In genomic region chr9:133701981-133702797, GRCh38 we compare ENCODE assay signal across 8 cellular contexts. TPM values are rescaled to one million over a fixed set of nuclear protein-coding genes. Genes with fewer than 3 reads are reported as not detected.
A peak's percentile ranks its signal among the peaks of the same experiment; 100 is the strongest.
DNase-seq lines count a peak whose midpoint lies in the region; ATAC-seq and TF ChIP-seq lines count a peak whose summit lies in the region.

No MANE protein-coding gene starts in this region.

- peak overlapping the region; percentile 81 to 100 (median 98) for H3K4me2 ChIP-seq in BLaER1 treated with 17β-estradiol and CSF1 and Interleukin-3, amounts not matched to agents 10 nM and 100 nM

- in situ Hi-C loops in brain microvascular endothelial cell (cut with HindIII; ENCODE audit: low pct_ligation_motif_present, low sequenced_read_pairs) = no loop called here

- no peaks in the 10 kb centered on the region for H3K9me3 Mint-ChIP-seq in T-helper 2 cell treated with Interferon-gamma antibody and Interleukin-4, amounts not matched to agents 5 μg/mL and 100 μg/mL, for 36 hours
- H3K9me3 Mint-ChIP-seq in stimulated activated naive CD8-positive, alpha-beta T cell treated with anti-CD3 and anti-CD28 coated beads, Interleukin-15, amount 100 ng/mL, for 72 hours = peaks cover 0 to 9% of the 10 kb centered on the region in 2 donors

- peak overlapping the region; percentile 57 to 98 (median 91); a peak in 21 of 22 replicates for H3K27ac ChIP-seq in BLaER1 treated with 17β-estradiol and CSF1 and Interleukin-3, amounts not matched to agents 10 nM and 100 nM
- H3K27ac ChIP-seq in brain microvascular endothelial cell = peak overlapping the region; percentile 3

- H3K9ac ChIP-seq in BLaER1 treated with 17β-estradiol and CSF1 and Interleukin-3, amounts not matched to agents 10 nM and 100 nM = peak overlapping the region; percentile 70 to 90 (median 82); a peak in 21 of 22 replicates

- no peaks in the 10 kb centered on the region for H3K36me3 ChIP-seq in BLaER1 treated with 17β-estradiol and CSF1 and Interleukin-3, amounts not matched to agents 10 nM and 100 nM
- no peaks in the 10 kb centered on the region for H3K36me3 ChIP-seq in brain microvascular endothelial cell (replicated peaks)

- DNase-seq in T-helper 2 cell treated with Interferon-gamma antibody and Interleukin-4, amounts not matched to agents 5 μg/mL and 100 μg/mL, for 36 hours (ENCODE audit: low spot score) = peak; percentile 51
- DNase-seq in brain microvascular endothelial cell (no peak), myocyte (ENCODE audit: low read depth) (peak; percentile 67), SHP77 treated with DMSO at 0.1 percent for 48 hours (lab: John Stamatoyannopoulos, UW) (no peak), HPDE6-E6E7 (ENCODE audit: extremely low spot score) (no peak)
- DNase-seq in stimulated activated naive CD8-positive, alpha-beta T cell treated with anti-CD3 and anti-CD28 coated beads, Interleukin-15, amount 100 ng/mL, for 72 hours = peak; percentile 58 to 73

- peak overlapping the region; percentile 60 for H3K27ac Mint-ChIP-seq in T-helper 2 cell treated with Interferon-gamma antibody and Interleukin-4, amounts not matched to agents 5 μg/mL and 100 μg/mL, for 36 hours
- peak overlapping the region; percentile 97 for H3K27ac Mint-ChIP-seq in stimulated activated naive CD8-positive, alpha-beta T cell treated with anti-CD3 and anti-CD28 coated beads, Interleukin-15, amount 100 ng/mL, for 72 hours

- no peak for TF ChIP-seq CTCF in brain microvascular endothelial cell (IDR thresholded peaks at IDR 0.05; ENCODE audit: low read depth, low read length, missing control alignments)

- H3K4me1 ChIP-seq in BLaER1 treated with 17β-estradiol and CSF1 and Interleukin-3, amounts not matched to agents 10 nM and 100 nM = peaks cover 60 to 78% (median 76%) of the 10 kb centered on the region in 10 experiments

- no peaks in the 10 kb centered on the region for H3K36me3 Mint-ChIP-seq in T-helper 2 cell treated with Interferon-gamma antibody and Interleukin-4, amounts not matched to agents 5 μg/mL and 100 μg/mL, for 36 hours (ENCODE audit: low read depth)

- peaks cover 24% of the 10 kb centered on the region for H3K4me1 Mint-ChIP-seq in T-helper 2 cell treated with Interferon-gamma antibody and Interleukin-4, amounts not matched to agents 5 μg/mL and 100 μg/mL, for 36 hours (ENCODE audit: low read depth)
- peaks cover 41% of the 10 kb centered on the region for H3K4me1 Mint-ChIP-seq in stimulated activated naive CD8-positive, alpha-beta T cell treated with anti-CD3 and anti-CD28 coated beads, Interleukin-15, amount 100 ng/mL, for 72 hours

- no peaks in the 10 kb centered on the region for H3K9me3 ChIP-seq in BLaER1 treated with 17β-estradiol and CSF1 and Interleukin-3, amounts not matched to agents 10 nM and 100 nM (replicated peaks in 1 of 11)

- H3K27me3 Mint-ChIP-seq in T-helper 2 cell treated with Interferon-gamma antibody and Interleukin-4, amounts not matched to agents 5 μg/mL and 100 μg/mL, for 36 hours (ENCODE audit: low read depth) = peaks cover 9% of the 10 kb centered on the region
- H3K27me3 Mint-ChIP-seq in stimulated activated naive CD8-positive, alpha-beta T cell treated with anti-CD3 and anti-CD28 coated beads, Interleukin-15, amount 100 ng/mL, for 72 hours = no peaks in the 10 kb centered on the region

- peak overlapping the region; percentile 35 to 64 (median 54) for H3K4me3 ChIP-seq in BLaER1 treated with 17β-estradiol and CSF1 and Interleukin-3, amounts not matched to agents 10 nM and 100 nM
- peak overlapping the region; percentile 39 for H3K4me3 ChIP-seq in brain microvascular endothelial cell (ENCODE audit: low read depth, low read length)

- peak overlapping the region; percentile 68 for H3K4me3 Mint-ChIP-seq in T-helper 2 cell treated with Interferon-gamma antibody and Interleukin-4, amounts not matched to agents 5 μg/mL and 100 μg/mL, for 36 hours
- peak overlapping the region; percentile 81 to 85 for H3K4me3 Mint-ChIP-seq in stimulated activated naive CD8-positive, alpha-beta T cell treated with anti-CD3 and anti-CD28 coated beads, Interleukin-15, amount 100 ng/mL, for 72 hours

- no peaks in the 10 kb centered on the region for H4K20me1 ChIP-seq in BLaER1 treated with 17β-estradiol and CSF1 and Interleukin-3, amounts not matched to agents 10 nM and 100 nM

- peak; percentile 93 for ATAC-seq in stimulated activated naive CD8-positive, alpha-beta T cell treated with anti-CD3 and anti-CD28 coated beads, Interleukin-15, amount 100 ng/mL, for 72 hours
- no peak for ATAC-seq in GM18498 (IDR thresholded peaks at IDR 0.05; ENCODE audit: unreplicated experiment)

- peaks cover 0 to 33% (median 0%) of the 10 kb centered on the region in 11 experiments; a peak in 7 of 22 replicates for H3K27me3 ChIP-seq in BLaER1 treated with 17β-estradiol and CSF1 and Interleukin-3, amounts not matched to agents 10 nM and 100 nM
- H3K27me3 ChIP-seq in brain microvascular endothelial cell (replicated peaks) = no peaks in the 10 kb centered on the region

RNA-seq across cellular contexts. Expression of gene SARDH, which starts 36.0 kb away (rescaled TPM):
- 55.6 and 70.3 TPM in 2 replicates for total RNA-seq in myocyte
- polyA plus RNA-seq in myocyte (2012) = 27.4 TPM

Comparison
In these comparisons a context has a peak if more than half of its experiments do, and no peak if none do; other contexts are left out.
1. DNase-seq: peak in T-helper 2 cell treated with Interferon-gamma antibody and Interleukin-4, amounts not matched to agents 5 μg/mL and 100 μg/mL, for 36 hours (single experiment), myocyte (single experiment) and stimulated activated naive CD8-positive, alpha-beta T cell treated with anti-CD3 and anti-CD28 coated beads, Interleukin-15, amount 100 ng/mL, for 72 hours (2 of 2); none in brain microvascular endothelial cell (single experiment), SHP77 treated with DMSO at 0.1 percent for 48 hours (single experiment) and HPDE6-E6E7 (single experiment).